ENCODE assay signal across 8 cellular contexts in genomic region chr7:100177040-100178001, GRCh38. TPM values are rescaled to one million over a fixed set of nuclear protein-coding genes. Genes with fewer than 3 reads are reported as not detected.
A peak's percentile ranks its signal among the peaks of the same experiment; 100 is the strongest.
DNase-seq lines count a peak whose midpoint lies in the region; ATAC-seq and TF ChIP-seq lines count a peak whose summit lies in the region.

GPC2 (minus strand) TSS chr7:100177381; CDS start chr7:100177199, 182 bp downstream.
STAG3 (plus strand) TSS chr7:100177918; CDS start chr7:100180557, 2,639 bp downstream.

- peak within 1 kb of the TSS; percentile 75 for H3K27ac Mint-ChIP-seq in activated CD4-positive, alpha-beta T cell treated with anti-CD3 and anti-CD28 coated beads, Interleukin-2, amount 10 ng/mL, durations not matched to agents 7 days and 5 days

- 4% methylated on average over 38 of the region's 78 CpGs for WGBS in right lobe of liver (ENCODE audit: insufficient coverage, low coverage, low lambda C conversion rate, missing lambda C conversion rate)

- TF ChIP-seq POLR2A in right lobe of liver (IDR thresholded peaks at IDR 0.05): no peak

- H3K27ac ChIP-seq in right lobe of liver: no peak within 1 kb of the TSS

- peaks cover 69% of the 10 kb centered on the region for H3K4me1 Mint-ChIP-seq in activated CD4-positive, alpha-beta T cell treated with anti-CD3 and anti-CD28 coated beads, Interleukin-2, amount 10 ng/mL, durations not matched to agents 7 days and 5 days

- peaks cover 5% of the 10 kb centered on the region for H3K9me3 Mint-ChIP-seq in activated CD4-positive, alpha-beta T cell treated with anti-CD3 and anti-CD28 coated beads, Interleukin-2, amount 10 ng/mL, durations not matched to agents 7 days and 5 days

- H3K9me3 ChIP-seq in right lobe of liver: no peaks in the 10 kb centered on the region

- no peaks in the 10 kb centered on the region for H3K36me3 ChIP-seq in right lobe of liver

- H3K4me3 ChIP-seq in right lobe of liver: peak within 1 kb of the TSS; percentile 38 to 56 (median 39)

- TF ChIP-seq CTCF in right lobe of liver (IDR thresholded peaks at IDR 0.05): no peak

- intact Hi-C loops in right lobe of liver (cut with DNase I): no loop called here

- peak; percentile 28 to 93 (median 86) for DNase-seq in C1 segment of cervical spinal cord (lab: John Stamatoyannopoulos, UW)
- DNase-seq in NCI-H526 (lab: John Stamatoyannopoulos, UW): peak; percentile 97 to 99
- DNase-seq in activated CD4-positive, alpha-beta T cell treated with anti-CD3 and anti-CD28 coated beads, Interleukin-2, amount 10 ng/mL, durations not matched to agents 7 days and 5 days: peak; percentile 98
- DNase-seq in dermis microvascular lymphatic vessel endothelial cell (ENCODE audit: low read depth in 2 of 2): peak; percentile 87 to 97
- peak; percentile 93 to 96 (median 95) for DNase-seq in right lobe of liver
- DNase-seq in stimulated activated CD4-positive, alpha-beta T cell treated with anti-CD3 and anti-CD28 coated beads, Interleukin-4, amount 100 ng/mL, for 1 hour: peak; percentile 99

- CTCF ChIA-PET in activated CD4-positive, alpha-beta T cell treated with anti-CD3 and anti-CD28 coated beads, Interleukin-2, amount 10 ng/mL, durations not matched to agents 7 days and 5 days (lab: Charles Lee): interaction anchor here (0.6 to 3.7 kb wide), 7 partner anchors 9 to 45 kb away, joined by 3 to 13 read pairs (median 4); partner anchors contain the start of gene GAL3ST4

- ATAC-seq in GM19351 (IDR thresholded peaks at IDR 0.05; ENCODE audit: unreplicated experiment) (peak; percentile 91), HG03469 (IDR thresholded peaks at IDR 0.05; ENCODE audit: unreplicated experiment) (peak; percentile 62), right lobe of liver (peak; percentile 97 to 98 (median 98))

- H3K36me3 Mint-ChIP-seq in activated CD4-positive, alpha-beta T cell treated with anti-CD3 and anti-CD28 coated beads, Interleukin-2, amount 10 ng/mL, durations not matched to agents 7 days and 5 days (ENCODE audit: low read depth): peaks cover 24% of the 10 kb centered on the region

- POLR2A ChIA-PET in activated CD4-positive, alpha-beta T cell treated with anti-CD3 and anti-CD28 coated beads, Interleukin-2, amount 10 ng/mL, durations not matched to agents 7 days and 5 days (lab: Charles Lee): interaction anchor here (0.8 to 1.0 kb wide), 2 partner anchors 224 to 251 kb away, joined by 3 to 7 read pairs; partner anchors contain the start of gene ZCWPW1

- no peaks in the 10 kb centered on the region for H3K4me1 ChIP-seq in right lobe of liver

- no peaks in the 10 kb centered on the region for H3K27me3 ChIP-seq in right lobe of liver

- peak within 1 kb of the TSS; percentile 78 for H3K4me3 Mint-ChIP-seq in activated CD4-positive, alpha-beta T cell treated with anti-CD3 and anti-CD28 coated beads, Interleukin-2, amount 10 ng/mL, durations not matched to agents 7 days and 5 days

- H3K27me3 Mint-ChIP-seq in activated CD4-positive, alpha-beta T cell treated with anti-CD3 and anti-CD28 coated beads, Interleukin-2, amount 10 ng/mL, durations not matched to agents 7 days and 5 days: no peaks in the 10 kb centered on the region

RNA-seq across cellular contexts. Expression of gene GPC2, which starts in this region (rescaled TPM):
- 10 to 100 TPM; 13.9 to 20.9 TPM for total RNA-seq in activated CD4-positive, alpha-beta T cell treated with anti-CD3 and anti-CD28 coated beads, Interleukin-2, amount 10 ng/mL, durations not matched to agents 7 days and 5 days
- total RNA-seq in dermis microvascular lymphatic vessel endothelial cell (1.9 and 2.8 TPM in 2 replicates), right lobe of liver (under 1 TPM in 2 of 6 experiments, not detected in 4; 0.35 to 0.40 TPM)

RNA-seq across cellular contexts. Expression of gene STAG3, which starts in this region (rescaled TPM):
- 10 to 100 TPM; 24.2 to 24.7 TPM for total RNA-seq in activated CD4-positive, alpha-beta T cell treated with anti-CD3 and anti-CD28 coated beads, Interleukin-2, amount 10 ng/mL, durations not matched to agents 7 days and 5 days
- total RNA-seq in dermis microvascular lymphatic vessel endothelial cell (0.13 and 0.38 TPM in 2 replicates), right lobe of liver (1 to 10 TPM in 4 of 6 experiments, under 1 TPM in 2; 0.81 to 5.9 (median 4.4) TPM)
